In genomic region chr6:30127238-30128093, GRCh38 we compare ENCODE assay signal across 20 cellular contexts. TPM values are rescaled to one million over a fixed set of nuclear protein-coding genes. Genes with fewer than 3 reads are reported as not detected.
A peak's percentile ranks its signal among the peaks of the same experiment; 100 is the strongest.
DNase-seq lines count a peak whose midpoint lies in the region; ATAC-seq, FAIRE-seq and TF ChIP-seq lines count a peak whose summit lies in the region.
"Had no signal": no experiment of that assay in that cellular context is flagged by ENCODE, and none has a peak within 500 bp of the region (broad histone marks: within the 10 kb centered on the region; RNA-seq: fewer than 3 reads in every experiment).

No MANE protein-coding gene starts in this region.

- ATAC-seq in Right ventricle myocardium inferior (peak; percentile 20), HG02610 (IDR thresholded peaks at IDR 0.05; ENCODE audit: unreplicated experiment) (no peak)
- ATAC-seq: A549; activated CD8-positive, alpha-beta T cell treated with anti-CD3 and anti-CD28 coated beads for 36 hours; HCT116 had no signal

- intact Hi-C loops in Right ventricle myocardium inferior (cut with DNase I), result no loop called here
- intact Hi-C loops in cardiac septum (cut with DNase I), result no loop called here
- intact Hi-C loops in esophagus squamous epithelium (cut with DNase I), result no loop called here

- no peaks in the 10 kb centered on the region for H3K9me3 ChIP-seq in esophagus squamous epithelium
- H3K9me3 ChIP-seq: A549 had no signal

- H3K36me3 ChIP-seq in esophagus squamous epithelium, result no peaks in the 10 kb centered on the region

- H3K27me3 ChIP-seq in esophagus squamous epithelium, result peaks cover 0 to 74% (median 23%) of the 10 kb centered on the region in 4 donors

- H3K4me1 ChIP-seq in esophagus squamous epithelium, result peaks cover 6 to 28% (median 10%) of the 10 kb centered on the region in 3 donors

- H3K4me3 ChIP-seq in esophagus squamous epithelium, result peak overlapping the region in 3 of 4 donors; percentile 3 to 37 (median 17)
- H3K4me3 ChIP-seq: A549 had no signal

- no peak overlapping the region for H3K27ac ChIP-seq in esophagus squamous epithelium
- H3K27ac ChIP-seq: A549, skin epidermis had no signal

- peaks cover 98% of the 10 kb centered on the region for H3K27me3 Mint-ChIP-seq in mesothelial cell of epicardium (ENCODE audit: low read depth)
- peaks cover 94% of the 10 kb centered on the region for H3K27me3 Mint-ChIP-seq in type B pancreatic cell

- peak overlapping the region; percentile 41 for H3K4me3 Mint-ChIP-seq in mesothelial cell of epicardium
- peak overlapping the region; percentile 65 for H3K4me3 Mint-ChIP-seq in type B pancreatic cell
- H3K4me3 Mint-ChIP-seq: activated CD8-positive, alpha-beta T cell treated with anti-CD3 and anti-CD28 coated beads for 36 hours had no signal

- TF ChIP-seq CTCF in esophagus squamous epithelium (IDR thresholded peaks at IDR 0.05) (no peak), mesothelial cell of epicardium (IDR thresholded peaks at IDR 0.05; ENCODE audit: unreplicated experiment) (no peak), type B pancreatic cell (conservative IDR thresholded peaks at IDR 0.05) (no peak)

- peaks cover 6% of the 10 kb centered on the region for H3K4me1 Mint-ChIP-seq in mesothelial cell of epicardium
- H3K4me1 Mint-ChIP-seq in type B pancreatic cell (ENCODE audit: unreplicated experiment), result peaks cover 5% of the 10 kb centered on the region

- H3K9me3 Mint-ChIP-seq in mesothelial cell of epicardium, result no peaks in the 10 kb centered on the region
- H3K9me3 Mint-ChIP-seq in type B pancreatic cell, result no peaks in the 10 kb centered on the region
- H3K9me3 Mint-ChIP-seq: activated CD8-positive, alpha-beta T cell treated with anti-CD3 and anti-CD28 coated beads for 36 hours had no signal

- H3K36me3 Mint-ChIP-seq in mesothelial cell of epicardium (no peaks in the 10 kb centered on the region), type B pancreatic cell (no peaks in the 10 kb centered on the region)

- peak; percentile 51 for DNase-seq in Right ventricle myocardium inferior (ENCODE audit: missing footprints)
- no peak for DNase-seq in cardiac septum (ENCODE audit: low spot score)
- DNase-seq in esophagus squamous epithelium (lab: John Stamatoyannopoulos, UW), result no peak
- DNase-seq in mesothelial cell of epicardium (ENCODE audit: low spot score in 2 of 2, unreplicated experiment in 2 of 2), result no peak
- DNase-seq in type B pancreatic cell (ENCODE audit: extremely low spot score, unreplicated experiment), result no peak
- no peak for DNase-seq in HTR-8/SVneo (ENCODE audit: insufficient read length, low spot score)
- no peak for DNase-seq in superior temporal gyrus (ENCODE audit: extremely low spot score)
- DNase-seq: activated CD8-positive, alpha-beta T cell treated with anti-CD3 and anti-CD28 coated beads for 36 hours; activated naive CD4-positive, alpha-beta T cell treated with anti-CD3 and anti-CD28 coated beads, Interleukin-2, amount 50 U/mL, for 16 hours; foreskin fibroblast; NCI-H2171 treated with DMSO at 0.1 percent for 48 hours had no signal

- FAIRE-seq in HTR-8/SVneo (lab: Jason Lieb, UNC), result no peak
- FAIRE-seq: A549, colon, urothelium cell line had no signal

- H3K27ac Mint-ChIP-seq in mesothelial cell of epicardium, result no peak overlapping the region
- H3K27ac Mint-ChIP-seq in type B pancreatic cell, result peak overlapping the region; percentile 12
- H3K27ac Mint-ChIP-seq: activated CD8-positive, alpha-beta T cell treated with anti-CD3 and anti-CD28 coated beads for 36 hours had no signal

- 18 to 27% methylated on average over 28 to 43 of the region's 50 CpGs for WGBS in esophagus squamous epithelium, 2 donors

- no peak for TF ChIP-seq POLR2A in esophagus squamous epithelium (IDR thresholded peaks at IDR 0.05)

RNA-seq across cellular contexts. Expression of gene TRIM40, which starts 8.5 kb away (rescaled TPM):
- total RNA-seq in Right ventricle myocardium inferior (not detected), cardiac septum (not detected), esophagus squamous epithelium (not detected), mesothelial cell of epicardium (not detected in 3 replicates), type B pancreatic cell (ENCODE audit: low replicate concordance) (0.17 TPM in 1 of 2 replicates, not detected in the other)
- total RNA-seq: activated CD8-positive, alpha-beta T cell treated with anti-CD3 and anti-CD28 coated beads for 36 hours; OCI-LY7; T-helper 1 cell treated with Interleukin-12 subunit alpha and Interleukin-12 subunit beta and Interleukin-4 antibody, amounts not matched to agents 30 ng/mL and 1 ng/mL, for 36 hours had no signal

RNA-seq across cellular contexts. Expression of gene TRIM31, which starts 14.6 kb away (rescaled TPM):
- total RNA-seq in Right ventricle myocardium inferior, result not detected
- total RNA-seq in cardiac septum, result not detected
- under 1 TPM in 1 of 4 donors, not detected in 3; 0.23 TPM for total RNA-seq in esophagus squamous epithelium
- 0.58 to 0.68 TPM in 2 of 3 replicates, not detected in the other for total RNA-seq in mesothelial cell of epicardium
- 1.8 and 3.8 TPM in 2 replicates for total RNA-seq in type B pancreatic cell (ENCODE audit: low replicate concordance)
- total RNA-seq: activated CD8-positive, alpha-beta T cell treated with anti-CD3 and anti-CD28 coated beads for 36 hours; OCI-LY7; T-helper 1 cell treated with Interleukin-12 subunit alpha and Interleukin-12 subunit beta and Interleukin-4 antibody, amounts not matched to agents 30 ng/mL and 1 ng/mL, for 36 hours had no signal

RNA-seq across cellular contexts. Expression of gene TRIM10, which starts 33.5 kb away (rescaled TPM):
- total RNA-seq in Right ventricle myocardium inferior (not detected), cardiac septum (0.08 TPM), esophagus squamous epithelium (not detected), mesothelial cell of epicardium (not detected in 3 replicates), type B pancreatic cell (ENCODE audit: low replicate concordance) (0.17 TPM in 1 of 2 replicates, not detected in the other)
- total RNA-seq: activated CD8-positive, alpha-beta T cell treated with anti-CD3 and anti-CD28 coated beads for 36 hours; OCI-LY7 had no signal

RNA-seq across cellular contexts. Expression of gene TRIM15, which starts 35.9 kb away (rescaled TPM):
- total RNA-seq in Right ventricle myocardium inferior, result not detected
- total RNA-seq in cardiac septum, result not detected
- total RNA-seq in esophagus squamous epithelium, result not detected
- total RNA-seq in mesothelial cell of epicardium, result not detected in 3 replicates
- 0.92 and 1.4 TPM in 2 replicates for total RNA-seq in type B pancreatic cell (ENCODE audit: low replicate concordance)
- total RNA-seq: activated CD8-positive, alpha-beta T cell treated with anti-CD3 and anti-CD28 coated beads for 36 hours; mononuclear cell; OCI-LY7 had no signal

RNA-seq across cellular contexts. Expression of gene RNF39, which starts 51.9 kb away (rescaled TPM):
- total RNA-seq in Right ventricle myocardium inferior (not detected), cardiac septum (not detected), esophagus squamous epithelium (10 to 100 TPM in 1 of 4 donors, 1 to 10 TPM in 3; 3.1 to 11.4 (median 9.2) TPM), mesothelial cell of epicardium (not detected in 3 replicates), type B pancreatic cell (ENCODE audit: low replicate concordance) (1.5 TPM in 2 replicates)
- total RNA-seq: activated CD8-positive, alpha-beta T cell treated with anti-CD3 and anti-CD28 coated beads for 36 hours; mononuclear cell; OCI-LY7; T-helper 1 cell treated with Interleukin-12 subunit alpha and Interleukin-12 subunit beta and Interleukin-4 antibody, amounts not matched to agents 30 ng/mL and 1 ng/mL, for 36 hours had no signal
